11 cellular contexts compared by ENCODE assay signal in genomic region chr20:44787299-44787698, GRCh38. TPM values are rescaled to one million over a fixed set of nuclear protein-coding genes. Genes with fewer than 3 reads are reported as not detected.
"Had no signal": no experiment of that assay in that cellular context is flagged by ENCODE, and none has a peak within 500 bp of the region (broad histone marks: within the 10 kb centered on the region; RNA-seq: fewer than 3 reads in every experiment).

No MANE protein-coding gene starts in this region.

- H2AFZ ChIP-seq: GM23248 had no signal

- H3K9ac ChIP-seq: GM23248, KMS-11 had no signal

- H3K4me3 ChIP-seq: GM23248 had no signal

- DNase-seq: GM23248, GOT3, H9, HCEC 1CT, IMR-90, Karpas-422, KBM-7 had no signal

- H3K4me2 ChIP-seq: KMS-11 had no signal

- H3K27ac ChIP-seq: GM23248, HL-60, KMS-11 had no signal

- FAIRE-seq: H54 had no signal

RNA-seq across cellular contexts. Expression of gene RIMS4, which starts 23.0 kb away (rescaled TPM):
- total RNA-seq: HT1080, IMR-90 had no signal
- polyA plus RNA-seq: GM23248, IMR-90 had no signal

RNA-seq across cellular contexts. Expression of gene KCNK15, which starts 41.6 kb away (rescaled TPM):
- total RNA-seq: HT1080, IMR-90 had no signal
- polyA plus RNA-seq: IMR-90 had no signal
